ENCODE assay signal across 24 cellular contexts in genomic region chrX:73965833-73966232, GRCh38.
DNase-seq lines count a peak whose midpoint lies in the region; ATAC-seq and TF ChIP-seq lines count a peak whose summit lies in the region.
"Had no signal": no experiment of that assay in that cellular context is flagged by ENCODE, and none has a peak within 500 bp of the region (broad histone marks: within the 10 kb centered on the region; RNA-seq: fewer than 3 reads in every experiment).

No MANE protein-coding gene starts in this region.

- H3K4me1 Mint-ChIP-seq in T-helper 17 cell: peaks cover 8% of the 10 kb centered on the region

- ATAC-seq in T-helper 17 cell: no peak
- ATAC-seq: left colon, Panc1 had no signal

- H3K36me3 ChIP-seq in cardiac muscle cell (no peaks in the 10 kb centered on the region), mesendoderm (ENCODE audit: control insufficient read depth, insufficient read depth, low read length) (no peaks in the 10 kb centered on the region), thyroid gland (no peaks in the 10 kb centered on the region), MG63 (peaks cover 14% of the 10 kb centered on the region)

- no peak for DNase-seq in cardiac muscle cell (ENCODE audit: low read depth in 1 of 2, low spot score in 1 of 2)
- DNase-seq in cardiac septum (ENCODE audit: low spot score): no peak
- DNase-seq in T-helper 17 cell: no peak
- DNase-seq in mesendoderm: peak; percentile 34
- DNase-seq in thyroid gland: no peak
- no peak for DNase-seq in epidermal melanocyte (ENCODE audit: insufficient read length, low spot score)
- no peak for DNase-seq in MG63
- no peak for DNase-seq in NAMALWA (ENCODE audit: low spot score)
- DNase-seq: activated CD4-positive, alpha-beta T cell treated with anti-CD3 and anti-CD28 coated beads, Interleukin-2, amount 10 ng/mL, durations not matched to agents 7 days and 5 days; activated naive CD4-positive, alpha-beta T cell; activated T-cell treated with anti-CD3 and anti-CD28 coated beads, Interleukin-2, amount 50 U/mL, for 48 hours; DMS153; GOT3; immature natural killer cell; left colon; NCI-H1694 treated with DMSO at 0.1 percent for 48 hours; NCI-H526; occipital lobe; SHP77; T-helper 9 cell had no signal

- H2BK15ac ChIP-seq in mesendoderm (replicated peaks; ENCODE audit: low read depth): no peak overlapping the region

- H3K4ac ChIP-seq in mesendoderm (ENCODE audit: low read depth, low read length): no peak overlapping the region

- H3K4me2 ChIP-seq in mesendoderm (ENCODE audit: low read length): no peak overlapping the region

- intact Hi-C loops in cardiac septum (cut with DNase I) (no loop called here), thyroid gland (cut with DNase I) (no loop called here)

- H3K27me3 Mint-ChIP-seq in T-helper 17 cell: no peaks in the 10 kb centered on the region
- H3K27me3 Mint-ChIP-seq: activated CD4-positive, alpha-beta T cell treated with anti-CD3 and anti-CD28 coated beads, Interleukin-2, amount 10 ng/mL, durations not matched to agents 7 days and 5 days; memory B cell had no signal

- no peak overlapping the region for H3K9ac ChIP-seq in mesendoderm (ENCODE audit: low read length)

- H4K5ac ChIP-seq in mesendoderm (ENCODE audit: low read length): no peak overlapping the region

- H3K9me3 ChIP-seq in cardiac muscle cell (ENCODE audit: low read depth): no peaks in the 10 kb centered on the region
- H3K9me3 ChIP-seq in T-helper 17 cell (ENCODE audit: control insufficient read depth, low read length, poor library complexity, severe bottlenecking): no peaks in the 10 kb centered on the region
- H3K9me3 ChIP-seq in thyroid gland: no peaks in the 10 kb centered on the region
- H3K9me3 ChIP-seq in MG63: no peaks in the 10 kb centered on the region
- H3K9me3 ChIP-seq: tibial nerve had no signal

- H3K4me3 ChIP-seq in cardiac muscle cell (no peak overlapping the region), mesendoderm (ENCODE audit: low read length) (no peak overlapping the region), thyroid gland (replicated peaks in 1 of 3) (no peak overlapping the region), MG63 (no peak overlapping the region)
- H3K4me3 ChIP-seq: skin epidermis, tibial nerve had no signal

- H3K18ac ChIP-seq in mesendoderm (ENCODE audit: low read length): no peak overlapping the region

- H2BK120ac ChIP-seq in mesendoderm (ENCODE audit: low read depth, low read length): no peak overlapping the region

- no peak overlapping the region for H3K4me3 Mint-ChIP-seq in T-helper 17 cell
- H3K4me3 Mint-ChIP-seq: activated CD4-positive, alpha-beta T cell treated with anti-CD3 and anti-CD28 coated beads, Interleukin-2, amount 10 ng/mL, durations not matched to agents 7 days and 5 days; immature natural killer cell; memory B cell had no signal

- TF ChIP-seq CTCF in cardiac muscle cell (IDR thresholded peaks at IDR 0.05; ENCODE audit: low read depth, low read length) (no peak), thyroid gland (IDR thresholded peaks at IDR 0.05) (no peak)

- H4K8ac ChIP-seq in mesendoderm (ENCODE audit: low read depth, low read length): no peak overlapping the region

- H3K27ac ChIP-seq in cardiac muscle cell (peak overlapping the region; percentile 80), mesendoderm (ENCODE audit: low read depth, low read length) (no peak overlapping the region), thyroid gland (peak overlapping the region; percentile 50 to 92 (median 79))
- H3K27ac ChIP-seq: skin epidermis, tibial nerve had no signal

- no peaks in the 10 kb centered on the region for H3K36me3 Mint-ChIP-seq in T-helper 17 cell (ENCODE audit: low read depth)

- H2AK5ac ChIP-seq in mesendoderm (ENCODE audit: low read length): no peak overlapping the region

- H3K4me1 ChIP-seq in cardiac muscle cell (ENCODE audit: low read depth) (peaks cover 22% of the 10 kb centered on the region), mesendoderm (ENCODE audit: control insufficient read depth, low read depth, low read length) (no peaks in the 10 kb centered on the region), thyroid gland (peaks cover 11 to 27% of the 10 kb centered on the region in 2 donors)
- H3K4me1 ChIP-seq: tibial nerve had no signal

- peaks cover 13% of the 10 kb centered on the region for H3K79me2 ChIP-seq in mesendoderm (ENCODE audit: control insufficient read depth, insufficient read depth, low read length)

- H3K23ac ChIP-seq in mesendoderm (ENCODE audit: low read length): no peak overlapping the region

- H3K27ac Mint-ChIP-seq in T-helper 17 cell: peak overlapping the region; percentile 87
- H3K27ac Mint-ChIP-seq: memory B cell had no signal

- no peaks in the 10 kb centered on the region for H3K79me1 ChIP-seq in mesendoderm (ENCODE audit: low read length)

- H2BK5ac ChIP-seq in mesendoderm (ENCODE audit: low read length): no peak overlapping the region

- TF ChIP-seq POLR2A in thyroid gland (IDR thresholded peaks at IDR 0.05): no peak

- H3K27me3 ChIP-seq in cardiac muscle cell (no peaks in the 10 kb centered on the region), mesendoderm (ENCODE audit: insufficient read depth, low read length, poor library complexity) (no peaks in the 10 kb centered on the region), thyroid gland (no peaks in the 10 kb centered on the region), MG63 (no peaks in the 10 kb centered on the region)
- H3K27me3 ChIP-seq: tibial nerve had no signal

- no peak overlapping the region for H3K56ac ChIP-seq in mesendoderm (ENCODE audit: low read length)

- no CpG with 5 or more reads among the region's 2 CpGs for WGBS in mesendoderm (ENCODE audit: extremely low coverage, insufficient coverage, low lambda C conversion rate)
- WGBS in thyroid gland, 2 donors: 75 to 78% methylated on average over 2 of the region's 2 CpGs
